In genomic region chr10:15710455-15710854, GRCh38 we compare ENCODE assay signal across 18 cellular contexts. TPM values are rescaled to one million over a fixed set of nuclear protein-coding genes. Genes with fewer than 3 reads are reported as not detected.
A peak's percentile ranks its signal among the peaks of the same experiment; 100 is the strongest.
DNase-seq lines count a peak whose midpoint lies in the region; ATAC-seq and TF ChIP-seq lines count a peak whose summit lies in the region.
"Had no signal": no experiment of that assay in that cellular context is flagged by ENCODE, and none has a peak within 500 bp of the region (broad histone marks: within the 10 kb centered on the region; RNA-seq: fewer than 3 reads in every experiment).

No MANE protein-coding gene starts in this region.

- H3K4me1 ChIP-seq in adipocyte (ENCODE audit: control insufficient read depth, insufficient read depth, low read length) (peaks cover 36% of the 10 kb centered on the region), gastroesophageal sphincter (peaks cover 0 to 20% (median 0%) of the 10 kb centered on the region in 3 donors), prostate gland (replicated peaks) (no peaks in the 10 kb centered on the region), thoracic aorta (ENCODE audit: control insufficient read depth in 1 of 2, low read depth in 2 of 2) (peaks cover 32 to 86% of the 10 kb centered on the region in 2 donors), breast epithelium (no peaks in the 10 kb centered on the region)
- H3K4me1 ChIP-seq: HAP-1 had no signal

- H3K4me3 ChIP-seq in adipocyte (ENCODE audit: low read length) (peak overlapping the region; percentile 4), gastroesophageal sphincter (no peak overlapping the region), prostate gland (no peak overlapping the region), thoracic aorta (peak overlapping the region; percentile 71), breast epithelium (no peak overlapping the region)
- H3K4me3 ChIP-seq: BLaER1, GM23248, HAP-1 had no signal

- 84% methylated on average over 4 to 5 of the region's 5 CpGs for WGBS in gastroesophageal sphincter (ENCODE audit: low coverage in 1 of 2), 2 donors
- WGBS in prostate gland: 66% methylated on average over 5 of the region's 5 CpGs

- H3K36me3 ChIP-seq in adipocyte (ENCODE audit: control insufficient read depth, insufficient read depth, low read length, severe bottlenecking) (no peaks in the 10 kb centered on the region), gastroesophageal sphincter (peaks cover 0 to 7% of the 10 kb centered on the region in 2 donors), prostate gland (no peaks in the 10 kb centered on the region), thoracic aorta (peaks cover 33% of the 10 kb centered on the region), breast epithelium (no peaks in the 10 kb centered on the region)
- H3K36me3 ChIP-seq: HAP-1 had no signal

- no peak overlapping the region for H3K27ac ChIP-seq in gastroesophageal sphincter
- no peak overlapping the region for H3K27ac ChIP-seq in prostate gland
- H3K27ac ChIP-seq in thoracic aorta: peak overlapping the region; percentile 21 to 52
- no peak overlapping the region for H3K27ac ChIP-seq in breast epithelium
- H3K27ac ChIP-seq: BLaER1, GM23248 had no signal

- ATAC-seq in gastroesophageal sphincter: peak; percentile 82
- ATAC-seq in thoracic aorta (ENCODE audit: insufficient number of reproducible peaks, low FRiP score, low read depth): no peak
- ATAC-seq in GM18517 (IDR thresholded peaks at IDR 0.05; ENCODE audit: unreplicated experiment): no peak

- no peak for TF ChIP-seq EP300 in gastroesophageal sphincter (IDR thresholded peaks at IDR 0.05)

- TF ChIP-seq POLR2A in gastroesophageal sphincter (IDR thresholded peaks at IDR 0.05) (no peak), prostate gland (IDR thresholded peaks at IDR 0.05) (no peak), breast epithelium (IDR thresholded peaks at IDR 0.05) (no peak)

- TF ChIP-seq CTCF in gastroesophageal sphincter (IDR thresholded peaks at IDR 0.05) (no peak), prostate gland (IDR thresholded peaks at IDR 0.05) (no peak), thoracic aorta (IDR thresholded peaks at IDR 0.05) (no peak), breast epithelium (IDR thresholded peaks at IDR 0.05) (no peak)

- DNase-seq in adipocyte (ENCODE audit: low read depth) (no peak), prostate gland (ENCODE audit: low spot score) (peak; percentile 42), thoracic aorta (ENCODE audit: low spot score) (no peak), breast epithelium (ENCODE audit: low spot score in 2 of 2) (no peak)
- no peak for DNase-seq in effector CD8-positive, alpha-beta T cell (lab: John Stamatoyannopoulos, UW)
- DNase-seq in activated CD4-positive, alpha-beta T cell treated with anti-CD3 and anti-CD28 coated beads for 48 hours: no peak
- DNase-seq: 8988T; CD4-positive, alpha-beta memory T cell; DMS153; DMS79; GDM1; GM23248 had no signal

- H3K9ac ChIP-seq in adipocyte (ENCODE audit: low read length): peak overlapping the region; percentile 39
- H3K9ac ChIP-seq: BLaER1, GM23248 had no signal

- H3K27me3 ChIP-seq in adipocyte (replicated peaks; ENCODE audit: control insufficient read depth, insufficient read depth, low read length) (no peaks in the 10 kb centered on the region), gastroesophageal sphincter (no peaks in the 10 kb centered on the region), prostate gland (replicated peaks; ENCODE audit: insufficient read depth) (no peaks in the 10 kb centered on the region), thoracic aorta (replicated peaks; ENCODE audit: insufficient read depth) (no peaks in the 10 kb centered on the region), breast epithelium (no peaks in the 10 kb centered on the region)
- H3K27me3 ChIP-seq: BLaER1 had no signal

- intact Hi-C loops in prostate gland (cut with DNase I) (no loop called here), breast epithelium (cut with DNase I; ENCODE audit: low total_unique reads) (no loop called here)

- H3K9me3 ChIP-seq in adipocyte (ENCODE audit: control insufficient read depth, low read length) (no peaks in the 10 kb centered on the region), gastroesophageal sphincter (no peaks in the 10 kb centered on the region), prostate gland (no peaks in the 10 kb centered on the region), thoracic aorta (no peaks in the 10 kb centered on the region), breast epithelium (no peaks in the 10 kb centered on the region)
- H3K9me3 ChIP-seq: HAP-1 had no signal

RNA-seq across cellular contexts. Expression of gene ITGA8, which starts 9.3 kb away (rescaled TPM):
- 100 to 1,000 TPM in 2 of 4 donors, 10 to 100 TPM in 2; 37.6 to 667 (median 310) TPM for total RNA-seq in gastroesophageal sphincter
- 10 to 100 TPM; 10.3 to 11.2 TPM for total RNA-seq in prostate gland
- 1,000 to 10,000 TPM; 1,137 to 1,173 TPM for total RNA-seq in thoracic aorta
- 1 to 10 TPM; 2.0 to 2.9 (median 2.6) TPM for total RNA-seq in breast epithelium
- total RNA-seq: A673; CD4-positive, alpha-beta memory T cell; HT-29 had no signal

Comparison
In these comparisons a context has a peak if more than half of its experiments do, and no peak if none do; other contexts are left out.
1. H3K4me3 ChIP-seq: peak in adipocyte (single experiment) and thoracic aorta (single experiment); none in gastroesophageal sphincter (0 of 2), prostate gland (0 of 2) and breast epithelium (0 of 3).
2. H3K27ac ChIP-seq: peak in thoracic aorta (2 of 2); none in gastroesophageal sphincter (0 of 4), prostate gland (0 of 2) and breast epithelium (0 of 2).